Comparison of ENCODE assay signal across 8 cellular contexts in genomic region chr5:33435893-33436490, GRCh38. TPM values are rescaled to one million over a fixed set of nuclear protein-coding genes. Genes with fewer than 3 reads are reported as not detected.
DNase-seq lines count a peak whose midpoint lies in the region; ATAC-seq and TF ChIP-seq lines count a peak whose summit lies in the region.
"Not testable (repeated sequence)": the region's sequence is repeated elsewhere in the genome, so short reads cannot be mapped to it uniquely, and the experiment has no call there.

No MANE protein-coding gene starts in this region.

- intact Hi-C loops in head of caudate nucleus (cut with DNase I), result loop anchor here (10.0 kb wide), 1 partner anchor 499 kb away; the partner anchor contains the start of gene RXFP3

- TF ChIP-seq CTCF in 22Rv1 (IDR thresholded peaks at IDR 0.05) (peak; percentile 86), progenitor cell of endocrine pancreas (IDR thresholded peaks at IDR 0.05; ENCODE audit: unreplicated experiment) (peak; percentile 91)

- not testable (repeated sequence) for TF ChIP-seq POLR2A in GM18505 (IDR thresholded peaks at IDR 0.05; ENCODE audit: borderline replicate concordance, extremely low read depth, insufficient read depth, insufficient read length)

- not testable (repeated sequence) for H3K9me3 Mint-ChIP-seq in progenitor cell of endocrine pancreas (ENCODE audit: low read depth)

- H3K4me1 Mint-ChIP-seq in progenitor cell of endocrine pancreas (ENCODE audit: low read depth), result not testable (repeated sequence)

- ATAC-seq in GM18505 (IDR thresholded peaks at IDR 0.05; ENCODE audit: unreplicated experiment) (peak; percentile 47), HG02884 (IDR thresholded peaks at IDR 0.05; ENCODE audit: unreplicated experiment) (peak; percentile 46)

- not testable (repeated sequence) for H3K27me3 Mint-ChIP-seq in progenitor cell of endocrine pancreas

- not testable (repeated sequence) for H3K4me3 Mint-ChIP-seq in progenitor cell of endocrine pancreas (ENCODE audit: low read depth)

- DNase-seq in NCI-H1417 (lab: John Stamatoyannopoulos, UW) (peak; percentile 46 to 81 (median 78)), SKM-1 treated with dmso at 0.1 percent for 144 hours (lab: John Stamatoyannopoulos, UW; ENCODE audit: unreplicated experiment) (peak; percentile 64), head of caudate nucleus (peak; percentile 18 to 90 (median 74)), progenitor cell of endocrine pancreas (ENCODE audit: low spot score, unreplicated experiment) (peak; percentile 43)
- peak; percentile 62 for DNase-seq in activated naive CD4-positive, alpha-beta T cell treated with anti-CD3 and anti-CD28 coated beads, Interleukin-2, amount 50 U/mL, for 16 hours

- H3K27ac Mint-ChIP-seq in progenitor cell of endocrine pancreas, result not testable (repeated sequence)

- not testable (repeated sequence) for H3K36me3 Mint-ChIP-seq in progenitor cell of endocrine pancreas (ENCODE audit: insufficient read depth)

- not testable (repeated sequence) for H3K27ac ChIP-seq in 22Rv1

RNA-seq across cellular contexts. Expression of gene TARS1, which starts 4.8 kb away (rescaled TPM):
- 161 and 168 TPM in 2 replicates for total RNA-seq in progenitor cell of endocrine pancreas
